ENCODE assay signal across 1 cellular context in the genomic region with DNA sequence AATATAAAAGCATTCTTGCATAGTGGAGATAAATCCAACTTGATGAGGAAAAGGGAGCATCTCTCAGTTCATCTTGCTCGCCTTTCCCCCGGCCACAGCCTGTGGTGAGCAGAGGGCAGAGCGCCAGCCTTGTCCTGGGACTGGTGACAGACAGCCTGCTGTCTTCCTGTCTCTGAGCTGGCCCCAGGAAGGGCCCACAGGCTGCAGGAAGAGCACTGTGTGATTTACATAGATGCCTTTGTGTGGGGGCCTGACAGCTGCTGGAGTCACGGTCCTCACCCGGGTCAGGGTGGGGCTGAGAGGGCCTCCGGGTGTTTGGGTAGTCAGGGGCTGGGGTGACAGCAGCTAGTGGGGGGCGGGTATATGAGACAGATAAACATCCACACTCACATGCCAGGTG.
A peak's percentile ranks its signal among the peaks of the same experiment; 100 is the strongest.
TF ChIP-seq lines count a peak whose summit lies in the region.

No MANE protein-coding gene starts in this region.

TF ChIP-seq in HepG2, 621 proteins besides CTCF, POLR2A, EP300 and RAD21 (continued from another document and continues in another):
- TF ChIP-seq MYPOP (CRISPR knock-in tag; IDR thresholded peaks at IDR 0.05) (no peak), ZNF75D (CRISPR knock-in tag; IDR thresholded peaks at IDR 0.05; ENCODE audit: borderline replicate concordance) (no peak), U2AF2 (IDR thresholded peaks at IDR 0.05; ENCODE audit: low read depth, low read length) (no peak), ZNF251 (CRISPR knock-in tag; IDR thresholded peaks at IDR 0.05) (no peak), MLLT10 (CRISPR knock-in tag; IDR thresholded peaks at IDR 0.05) (no peak), ZNF343 (CRISPR knock-in tag; IDR thresholded peaks at IDR 0.05) (no peak), MAF1 (CRISPR knock-in tag; IDR thresholded peaks at IDR 0.05; ENCODE audit: borderline replicate concordance) (no peak), ZNF777 (CRISPR knock-in tag; IDR thresholded peaks at IDR 0.05) (no peak), SMAD1 (CRISPR knock-in tag; IDR thresholded peaks at IDR 0.05; ENCODE audit: borderline replicate concordance, low read depth) (no peak), FOXO4 (CRISPR knock-in tag; conservative IDR thresholded peaks at IDR 0.05) (no peak), ZNF83 (CRISPR knock-in tag; IDR thresholded peaks at IDR 0.05; ENCODE audit: borderline replicate concordance) (no peak), ZNF891 (CRISPR knock-in tag; IDR thresholded peaks at IDR 0.05) (no peak), FOXO1 (CRISPR knock-in tag; IDR thresholded peaks at IDR 0.05) (no peak), ETV5 (CRISPR knock-in tag; IDR thresholded peaks at IDR 0.05; ENCODE audit: borderline replicate concordance) (peak; percentile 47), ZEB1 (IDR thresholded peaks at IDR 0.05; ENCODE audit: insufficient replicate concordance, low read depth) (no peak), RFXANK (CRISPR knock-in tag; IDR thresholded peaks at IDR 0.05) (no peak), ASH2L (IDR thresholded peaks at IDR 0.05; ENCODE audit: insufficient read length, low read depth, low read length) (no peak), RXRB (CRISPR knock-in tag; IDR thresholded peaks at IDR 0.05; ENCODE audit: borderline replicate concordance) (peak; percentile 11; the same call in 1 of the 2 replicates), ZNF563 (CRISPR knock-in tag; IDR thresholded peaks at IDR 0.05) (no peak), CENPX (CRISPR knock-in tag; IDR thresholded peaks at IDR 0.05) (no peak), RAD51 (IDR thresholded peaks at IDR 0.05; ENCODE audit: borderline replicate concordance) (no peak), AHDC1 (CRISPR knock-in tag; IDR thresholded peaks at IDR 0.05; ENCODE audit: borderline replicate concordance) (no peak), ZFY (CRISPR knock-in tag; IDR thresholded peaks at IDR 0.05) (0 out of 2 replicates have a peak, but pooled peaks have one; percentile 25), CCAR2 (optimal IDR thresholded peaks at IDR 0.05; ENCODE audit: low read depth, low read length) (no peak), MYNN (CRISPR knock-in tag; IDR thresholded peaks at IDR 0.05; ENCODE audit: low read depth) (no peak), MIER3 (CRISPR knock-in tag; IDR thresholded peaks at IDR 0.05; ENCODE audit: borderline replicate concordance) (no peak), PHF8 (CRISPR knock-in tag; IDR thresholded peaks at IDR 0.05) (no peak), HDAC1 (CRISPR knock-in tag; IDR thresholded peaks at IDR 0.05) (0 out of 2 replicates have a peak, but pooled peaks have one; percentile 30), NR2F6 (IDR thresholded peaks at IDR 0.05) (no peak), NR2F6 (CRISPR knock-in tag; IDR thresholded peaks at IDR 0.05) (no peak; the same call in 1 of the 2 replicates), NFRKB (IDR thresholded peaks at IDR 0.05) (no peak), SPEN (CRISPR knock-in tag; IDR thresholded peaks at IDR 0.05; ENCODE audit: low read depth) (no peak), ZNF484 (CRISPR knock-in tag; IDR thresholded peaks at IDR 0.05; ENCODE audit: borderline replicate concordance, low read depth) (no peak), PHF5A (CRISPR knock-in tag; IDR thresholded peaks at IDR 0.05; ENCODE audit: low read depth, unreplicated experiment) (no peak)
- TF ChIP-seq, protein P1, sequence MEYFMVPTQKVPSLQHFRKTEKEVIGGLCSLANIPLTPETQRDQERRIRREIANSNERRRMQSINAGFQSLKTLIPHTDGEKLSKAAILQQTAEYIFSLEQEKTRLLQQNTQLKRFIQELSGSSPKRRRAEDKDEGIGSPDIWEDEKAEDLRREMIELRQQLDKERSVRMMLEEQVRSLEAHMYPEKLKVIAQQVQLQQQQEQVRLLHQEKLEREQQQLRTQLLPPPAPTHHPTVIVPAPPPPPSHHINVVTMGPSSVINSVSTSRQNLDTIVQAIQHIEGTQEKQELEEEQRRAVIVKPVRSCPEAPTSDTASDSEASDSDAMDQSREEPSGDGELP (IDR thresholded peaks at IDR 0.05; ENCODE audit: borderline replicate concordance, low read depth): peak; percentile 61; the same call in 1 of the 2 replicates
- TF ChIP-seq, protein P2, sequence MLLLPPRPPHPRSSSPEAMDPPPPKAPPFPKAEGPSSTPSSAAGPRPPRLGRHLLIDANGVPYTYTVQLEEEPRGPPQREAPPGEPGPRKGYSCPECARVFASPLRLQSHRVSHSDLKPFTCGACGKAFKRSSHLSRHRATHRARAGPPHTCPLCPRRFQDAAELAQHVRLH (CRISPR knock-in tag; IDR thresholded peaks at IDR 0.05; ENCODE audit: borderline replicate concordance, low read depth): no peak
- TF ChIP-seq, protein P3, sequence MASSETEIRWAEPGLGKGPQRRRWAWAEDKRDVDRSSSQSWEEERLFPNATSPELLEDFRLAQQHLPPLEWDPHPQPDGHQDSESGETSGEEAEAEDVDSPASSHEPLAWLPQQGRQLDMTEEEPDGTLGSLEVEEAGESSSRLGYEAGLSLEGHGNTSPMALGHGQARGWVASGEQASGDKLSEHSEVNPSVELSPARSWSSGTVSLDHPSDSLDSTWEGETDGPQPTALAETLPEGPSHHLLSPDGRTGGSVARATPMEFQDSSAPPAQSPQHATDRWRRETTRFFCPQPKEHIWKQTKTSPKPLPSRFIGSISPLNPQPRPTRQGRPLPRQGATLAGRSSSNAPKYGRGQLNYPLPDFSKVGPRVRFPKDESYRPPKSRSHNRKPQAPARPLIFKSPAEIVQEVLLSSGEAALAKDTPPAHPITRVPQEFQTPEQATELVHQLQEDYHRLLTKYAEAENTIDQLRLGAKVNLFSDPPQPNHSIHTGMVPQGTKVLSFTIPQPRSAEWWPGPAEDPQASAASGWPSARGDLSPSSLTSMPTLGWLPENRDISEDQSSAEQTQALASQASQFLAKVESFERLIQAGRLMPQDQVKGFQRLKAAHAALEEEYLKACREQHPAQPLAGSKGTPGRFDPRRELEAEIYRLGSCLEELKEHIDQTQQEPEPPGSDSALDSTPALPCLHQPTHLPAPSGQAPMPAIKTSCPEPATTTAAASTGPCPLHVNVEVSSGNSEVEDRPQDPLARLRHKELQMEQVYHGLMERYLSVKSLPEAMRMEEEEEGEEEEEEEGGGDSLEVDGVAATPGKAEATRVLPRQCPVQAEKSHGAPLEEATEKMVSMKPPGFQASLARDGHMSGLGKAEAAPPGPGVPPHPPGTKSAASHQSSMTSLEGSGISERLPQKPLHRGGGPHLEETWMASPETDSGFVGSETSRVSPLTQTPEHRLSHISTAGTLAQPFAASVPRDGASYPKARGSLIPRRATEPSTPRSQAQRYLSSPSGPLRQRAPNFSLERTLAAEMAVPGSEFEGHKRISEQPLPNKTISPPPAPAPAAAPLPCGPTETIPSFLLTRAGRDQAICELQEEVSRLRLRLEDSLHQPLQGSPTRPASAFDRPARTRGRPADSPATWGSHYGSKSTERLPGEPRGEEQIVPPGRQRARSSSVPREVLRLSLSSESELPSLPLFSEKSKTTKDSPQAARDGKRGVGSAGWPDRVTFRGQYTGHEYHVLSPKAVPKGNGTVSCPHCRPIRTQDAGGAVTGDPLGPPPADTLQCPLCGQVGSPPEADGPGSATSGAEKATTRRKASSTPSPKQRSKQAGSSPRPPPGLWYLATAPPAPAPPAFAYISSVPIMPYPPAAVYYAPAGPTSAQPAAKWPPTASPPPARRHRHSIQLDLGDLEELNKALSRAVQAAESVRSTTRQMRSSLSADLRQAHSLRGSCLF (CRISPR knock-in tag; IDR thresholded peaks at IDR 0.05; ENCODE audit: borderline replicate concordance): no peak
- TF ChIP-seq, protein P4, sequence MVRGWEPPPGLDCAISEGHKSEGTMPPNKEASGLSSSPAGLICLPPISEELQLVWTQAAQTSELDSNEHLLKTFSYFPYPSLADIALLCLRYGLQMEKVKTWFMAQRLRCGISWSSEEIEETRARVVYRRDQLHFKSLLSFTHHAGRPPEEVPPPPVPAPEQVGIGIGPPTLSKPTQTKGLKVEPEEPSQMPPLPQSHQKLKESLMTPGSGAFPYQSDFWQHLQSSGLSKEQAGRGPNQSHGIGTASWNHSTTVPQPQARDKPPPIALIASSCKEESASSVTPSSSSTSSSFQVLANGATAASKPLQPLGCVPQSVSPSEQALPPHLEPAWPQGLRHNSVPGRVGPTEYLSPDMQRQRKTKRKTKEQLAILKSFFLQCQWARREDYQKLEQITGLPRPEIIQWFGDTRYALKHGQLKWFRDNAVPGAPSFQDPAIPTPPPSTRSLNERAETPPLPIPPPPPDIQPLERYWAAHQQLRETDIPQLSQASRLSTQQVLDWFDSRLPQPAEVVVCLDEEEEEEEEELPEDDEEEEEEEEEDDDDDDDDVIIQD (CRISPR knock-in tag; IDR thresholded peaks at IDR 0.05; ENCODE audit: low read depth): no peak
- TF ChIP-seq, protein P5, sequence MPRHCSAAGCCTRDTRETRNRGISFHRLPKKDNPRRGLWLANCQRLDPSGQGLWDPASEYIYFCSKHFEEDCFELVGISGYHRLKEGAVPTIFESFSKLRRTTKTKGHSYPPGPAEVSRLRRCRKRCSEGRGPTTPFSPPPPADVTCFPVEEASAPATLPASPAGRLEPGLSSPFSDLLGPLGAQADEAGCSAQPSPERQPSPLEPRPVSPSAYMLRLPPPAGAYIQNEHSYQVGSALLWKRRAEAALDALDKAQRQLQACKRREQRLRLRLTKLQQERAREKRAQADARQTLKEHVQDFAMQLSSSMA (CRISPR knock-in tag; IDR thresholded peaks at IDR 0.05): no peak
- TF ChIP-seq, protein P6, sequence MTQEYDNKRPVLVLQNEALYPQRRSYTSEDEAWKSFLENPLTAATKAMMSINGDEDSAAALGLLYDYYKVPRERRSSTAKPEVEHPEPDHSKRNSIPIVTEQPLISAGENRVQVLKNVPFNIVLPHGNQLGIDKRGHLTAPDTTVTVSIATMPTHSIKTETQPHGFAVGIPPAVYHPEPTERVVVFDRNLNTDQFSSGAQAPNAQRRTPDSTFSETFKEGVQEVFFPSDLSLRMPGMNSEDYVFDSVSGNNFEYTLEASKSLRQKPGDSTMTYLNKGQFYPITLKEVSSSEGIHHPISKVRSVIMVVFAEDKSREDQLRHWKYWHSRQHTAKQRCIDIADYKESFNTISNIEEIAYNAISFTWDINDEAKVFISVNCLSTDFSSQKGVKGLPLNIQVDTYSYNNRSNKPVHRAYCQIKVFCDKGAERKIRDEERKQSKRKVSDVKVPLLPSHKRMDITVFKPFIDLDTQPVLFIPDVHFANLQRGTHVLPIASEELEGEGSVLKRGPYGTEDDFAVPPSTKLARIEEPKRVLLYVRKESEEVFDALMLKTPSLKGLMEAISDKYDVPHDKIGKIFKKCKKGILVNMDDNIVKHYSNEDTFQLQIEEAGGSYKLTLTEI (CRISPR knock-in tag; conservative IDR thresholded peaks at IDR 0.05): no peak
